ENCODE assay signal across 8 cellular contexts in the genomic region with DNA sequence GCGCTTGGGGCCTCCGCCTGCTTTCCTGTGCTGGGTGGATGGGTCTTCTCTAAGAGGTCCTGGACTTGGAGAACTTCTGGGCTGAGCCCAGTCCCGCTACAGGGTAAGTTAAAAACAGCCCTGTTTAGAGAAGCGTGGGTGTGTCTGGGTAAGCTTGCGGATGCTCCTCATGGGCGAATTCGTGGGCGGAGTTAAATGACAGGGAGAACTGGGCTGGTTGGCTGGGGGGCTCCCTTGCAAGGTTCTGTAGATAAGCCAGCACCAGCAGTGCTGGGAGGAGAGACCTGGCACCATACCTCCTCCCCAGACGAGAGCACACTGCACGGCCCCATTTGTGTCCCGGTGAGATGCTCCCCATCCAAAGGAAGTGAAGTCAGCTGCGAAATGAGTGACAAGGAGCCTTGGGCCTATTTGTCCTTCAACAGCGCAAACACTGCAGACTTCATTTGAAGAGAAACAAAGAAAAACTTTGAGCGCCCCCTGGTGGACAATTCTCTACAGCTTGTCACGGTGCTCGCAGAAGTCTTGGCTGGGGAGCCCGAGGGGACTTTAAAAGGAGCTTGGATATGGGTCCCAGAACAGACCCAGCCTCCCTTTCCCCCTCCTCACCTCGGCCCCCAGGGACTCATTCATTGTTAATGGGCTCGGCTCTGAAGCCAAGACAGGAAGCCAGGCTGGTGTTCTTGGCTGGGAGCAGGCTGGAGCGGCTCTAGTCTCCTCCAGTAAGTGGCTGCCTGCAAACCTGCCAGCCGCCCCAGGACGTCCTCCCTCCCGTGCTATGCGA. TPM values are rescaled to one million over a fixed set of nuclear protein-coding genes. Genes with fewer than 3 reads are reported as not detected.
DNase-seq lines count a peak whose midpoint lies in the region; ATAC-seq and TF ChIP-seq lines count a peak whose summit lies in the region.

No MANE protein-coding gene starts in this region.

- peak; percentile 93 for DNase-seq in NCI-H1436 (lab: John Stamatoyannopoulos, UW)
- DNase-seq in T-cell: peak; percentile 29 to 90 (median 76)
- DNase-seq in amniotic epithelial cell (ENCODE audit: low read depth): peak; percentile 66
- DNase-seq in left ventricle myocardium superior: peak; percentile 78
- peak; percentile 45 for DNase-seq in pulmonary artery endothelial cell (ENCODE audit: low read depth, low spot score)

- peak; percentile 58 for ATAC-seq in GM21786 (IDR thresholded peaks at IDR 0.05; ENCODE audit: unreplicated experiment)
- ATAC-seq in T-cell (replicated peaks in 1 of 4): peak; percentile 70 to 87 (median 80)
- peak; percentile 82 for ATAC-seq in left ventricle myocardium superior
- ATAC-seq in GM18873 (IDR thresholded peaks at IDR 0.05; ENCODE audit: low FRiP score, unreplicated experiment): no peak

- peak overlapping the region; percentile 12 to 39 for H3K27ac Mint-ChIP-seq in T-cell

- peak; percentile 84 for TF ChIP-seq CTCF in C4-2B (conservative IDR thresholded peaks at IDR 0.05)

- POLR2A ChIA-PET in T-cell (lab: Charles Lee): no interaction called here

- intact Hi-C loops in left ventricle myocardium superior (cut with micrococcal nuclease): loop anchor here (5.0 to 10.0 kb wide), 2 partner anchors 289 to 356 kb away; no protein-coding TSS in a partner anchor

- no peaks in the 10 kb centered on the region for H3K9me3 Mint-ChIP-seq in T-cell

- no peaks in the 10 kb centered on the region for H3K27me3 Mint-ChIP-seq in T-cell

- CTCF ChIA-PET in T-cell (lab: Charles Lee): interaction anchor here (0.6 to 2.0 kb wide), 20 partner anchors 9 to 827 kb away, joined by 3 to 23 read pairs (median 4); no protein-coding TSS in a partner anchor

- peaks cover 8% of the 10 kb centered on the region for H3K36me3 Mint-ChIP-seq in T-cell

- H3K4me1 Mint-ChIP-seq in T-cell: peaks cover 4 to 19% (median 11%) of the 10 kb centered on the region in 3 donors

- H3K27ac ChIP-seq in C4-2B: no peak overlapping the region

- H3K4me3 Mint-ChIP-seq in T-cell: no peak overlapping the region

RNA-seq across cellular contexts. Expression of a gene that starts 39.5 kb away (rescaled TPM):
- total RNA-seq in T-cell (10 to 100 TPM in 4 of 5 donors, 1 to 10 TPM in 1; 6.6 to 27.0 (median 16.4) TPM), left ventricle myocardium superior (45.5 TPM), pulmonary artery endothelial cell (19.9 and 24.1 TPM in 2 replicates)
